In the genomic region with DNA sequence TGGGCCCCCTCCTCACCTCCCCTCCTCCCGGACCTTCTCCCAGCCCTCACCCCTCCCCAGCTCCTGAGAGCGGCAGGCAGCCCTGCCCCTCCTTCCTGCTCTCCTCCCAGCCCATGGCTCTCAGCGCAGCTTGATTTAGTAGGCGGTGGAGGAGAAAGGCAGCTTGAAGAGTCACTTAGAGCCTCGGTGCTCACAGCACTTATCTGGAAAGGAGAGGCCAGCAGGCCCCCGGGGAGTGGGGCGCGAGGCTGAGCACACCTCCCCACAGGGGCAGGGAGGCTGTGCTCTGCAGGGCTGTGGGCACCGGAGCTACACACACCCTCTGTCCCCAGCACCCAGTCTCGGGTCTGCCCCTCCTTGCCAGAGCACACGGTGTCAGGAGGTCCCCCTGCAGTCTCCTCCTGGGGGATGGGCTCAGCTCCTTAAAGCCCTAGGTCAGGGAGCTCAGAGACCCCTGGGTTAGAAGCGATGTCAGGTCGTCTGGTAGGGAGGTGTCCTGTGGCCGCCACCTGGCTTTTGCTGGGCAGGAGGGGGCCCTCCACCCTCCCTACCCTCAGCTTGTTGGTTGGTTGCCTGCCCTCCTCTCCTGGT, we compare ENCODE assay signal across 8 cellular contexts.
A peak's percentile ranks its signal among the peaks of the same experiment; 100 is the strongest.
DNase-seq lines count a peak whose midpoint lies in the region; ATAC-seq and TF ChIP-seq lines count a peak whose summit lies in the region.

No MANE protein-coding gene starts in this region.

- no peaks in the 10 kb centered on the region for H3K36me3 ChIP-seq in mammary epithelial cell (ENCODE audit: insufficient read depth, low read length)
- H3K36me3 ChIP-seq in left ventricle myocardium inferior = no peaks in the 10 kb centered on the region
- no peaks in the 10 kb centered on the region for H3K36me3 ChIP-seq in skeletal muscle satellite cell (ENCODE audit: insufficient read depth, low read length)

- H4K20me1 ChIP-seq in mammary epithelial cell (ENCODE audit: insufficient read depth, low read length) = no peaks in the 10 kb centered on the region

- no peaks in the 10 kb centered on the region for H3K9me3 ChIP-seq in mammary epithelial cell (replicated peaks; ENCODE audit: insufficient read depth, low read length)
- no peaks in the 10 kb centered on the region for H3K9me3 ChIP-seq in left ventricle myocardium inferior (replicated peaks)
- no peaks in the 10 kb centered on the region for H3K9me3 ChIP-seq in skeletal muscle satellite cell (replicated peaks; ENCODE audit: low read length)

- no peak for ATAC-seq in GM18520 (IDR thresholded peaks at IDR 0.05; ENCODE audit: unreplicated experiment)

- no peak overlapping the region for H3K4me2 ChIP-seq in mammary epithelial cell (ENCODE audit: insufficient read depth, low read depth, low read length)
- peak overlapping the region; percentile 70 for H3K4me2 ChIP-seq in skeletal muscle satellite cell (ENCODE audit: low read length)

- H3K27me3 ChIP-seq in mammary epithelial cell (ENCODE audit: insufficient read depth, low read length) = peaks cover 17% of the 10 kb centered on the region
- peaks cover 25% of the 10 kb centered on the region for H3K27me3 ChIP-seq in left ventricle myocardium inferior (ENCODE audit: low read depth)
- H3K27me3 ChIP-seq in skeletal muscle satellite cell (ENCODE audit: control insufficient read depth, insufficient read depth, low read length) = peaks cover 11% of the 10 kb centered on the region

- H3K79me2 ChIP-seq in mammary epithelial cell (ENCODE audit: insufficient read depth, low read length) = no peaks in the 10 kb centered on the region

- H2AFZ ChIP-seq in mammary epithelial cell (ENCODE audit: low read depth, low read length) = no peak overlapping the region

- in situ Hi-C loops in T47D (cut with HindIII; ENCODE audit: low pct_unique_long_range_greater_than_20kb, low sequenced_read_pairs) = no loop called here
- in situ Hi-C loops in mammary epithelial cell (cut with MboI; ENCODE audit: low sequenced_read_pairs in 2 of 2) = no loop called here

- DNase-seq in T47D (ENCODE audit: low read depth in 1 of 2, low spot score in 1 of 2) (peak; percentile 84 to 88), mammary epithelial cell (no peak), SHP77 (lab: John Stamatoyannopoulos, UW) (peak; percentile 50 to 63), left ventricle myocardium inferior (no peak), T1000 (lab: John Stamatoyannopoulos, UW) (no peak)
- no peak for DNase-seq in stimulated activated naive CD4-positive, alpha-beta T cell treated with Interleukin-2 at 50 U/mL for 16 hours (lab: John Stamatoyannopoulos, UW)

- BruUV-seq in mammary epithelial cell (replicated peaks; lab: Mats Ljungman, UMichigan) = no TSS peak

- no peak overlapping the region for H3K9ac ChIP-seq in mammary epithelial cell (ENCODE audit: insufficient read depth, low read length)
- H3K9ac ChIP-seq in skeletal muscle satellite cell (ENCODE audit: low read depth, low read length) = no peak overlapping the region

- H3K4me1 ChIP-seq in mammary epithelial cell (ENCODE audit: insufficient read depth, low read length) = peaks cover 4% of the 10 kb centered on the region
- H3K4me1 ChIP-seq in left ventricle myocardium inferior = peaks cover 76% of the 10 kb centered on the region
- H3K4me1 ChIP-seq in skeletal muscle satellite cell (ENCODE audit: control insufficient read depth, insufficient read depth, low read length) = peaks cover 38% of the 10 kb centered on the region

- H3K4me3 ChIP-seq in mammary epithelial cell (replicated peaks in 1 of 3; ENCODE audit: insufficient read depth in 1 of 3, low read depth in 2 of 3, low read length in 3 of 3) = no peak overlapping the region
- peak overlapping the region; percentile 60 for H3K4me3 ChIP-seq in left ventricle myocardium inferior
- no peak overlapping the region for H3K4me3 ChIP-seq in skeletal muscle satellite cell (ENCODE audit: low read length)

- no peak for TF ChIP-seq CTCF in mammary epithelial cell (conservative IDR thresholded peaks at IDR 0.05 in 1 of 2, IDR thresholded peaks at IDR 0.05 in 1 of 2; ENCODE audit: extremely low read depth in 1 of 2, insufficient read depth in 1 of 2, low read depth in 1 of 2, low read length in 2 of 2)
- TF ChIP-seq CTCF in left ventricle myocardium inferior (IDR thresholded peaks at IDR 0.05; ENCODE audit: borderline replicate concordance) = no peak

- H3K27ac ChIP-seq in mammary epithelial cell (ENCODE audit: insufficient read depth, low read depth, low read length) (no peak overlapping the region), left ventricle myocardium inferior (replicated peaks) (peak overlapping the region; percentile 87)

- CTCF ChIA-PET in mammary epithelial cell (lab: Charles Lee; ENCODE audit: low non-redundant PET) = no interaction called here

- dilution Hi-C loops in mammary epithelial cell (cut with HindIII; ENCODE audit: low sequenced_read_pairs) = no loop called here

- intact Hi-C loops in mammary epithelial cell (cut with micrococcal nuclease) (no loop called here), left ventricle myocardium inferior (cut with micrococcal nuclease) (no loop called here)

- WGBS in mammary epithelial cell (ENCODE audit: low coverage, missing lambda C conversion rate) = 19% methylated on average over 9 of the region's 14 CpGs

Comparison
In these comparisons a context has a peak if more than half of its experiments do, and no peak if none do; other contexts are left out.
1. DNase-seq: peak in T47D (2 of 2) and SHP77 (2 of 2); none in mammary epithelial cell (single experiment), left ventricle myocardium inferior (single experiment), stimulated activated naive CD4-positive, alpha-beta T cell treated with Interleukin-2 at 50 U/mL for 16 hours (single experiment) and T1000 (single experiment).